Comparison of ENCODE assay signal across 1 cellular context in the genomic region with DNA sequence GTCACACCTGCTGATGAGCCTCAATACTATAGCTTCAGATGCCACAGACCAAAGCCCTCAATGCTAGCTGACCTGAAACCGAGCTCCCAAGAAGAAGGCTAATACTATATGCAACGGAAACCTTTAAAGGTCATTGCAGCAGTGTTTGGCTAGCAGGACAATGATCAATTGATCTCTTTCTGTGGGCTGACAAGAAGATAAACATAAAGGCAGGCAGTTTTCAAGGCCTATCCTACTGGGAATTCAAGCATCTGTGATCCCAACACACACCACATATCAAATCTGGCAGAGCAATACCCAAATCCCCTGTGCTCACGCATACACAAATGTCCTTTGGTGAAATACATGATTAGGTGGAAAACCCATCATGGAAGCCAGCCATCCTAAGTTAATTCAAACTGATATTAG.
TF ChIP-seq lines count a peak whose summit lies in the region.

No MANE protein-coding gene starts in this region.

TF ChIP-seq in HepG2, 621 proteins besides CTCF, POLR2A, EP300 and RAD21 (continued from another document and continues in another):
- TF ChIP-seq KAT7 (CRISPR knock-in tag; IDR thresholded peaks at IDR 0.05; ENCODE audit: borderline replicate concordance): no peak; the same call in 1 of the 2 replicates
- TF ChIP-seq ZNF460 (CRISPR knock-in tag; IDR thresholded peaks at IDR 0.05; ENCODE audit: borderline replicate concordance): no peak
- no peak for TF ChIP-seq MAFK (conservative IDR thresholded peaks at IDR 0.05 in 1 of 2, IDR thresholded peaks at IDR 0.05 in 1 of 2; ENCODE audit: low read length in 2 of 2)
- TF ChIP-seq RBAK (CRISPR knock-in tag; IDR thresholded peaks at IDR 0.05): no peak
- TF ChIP-seq, protein P1, sequence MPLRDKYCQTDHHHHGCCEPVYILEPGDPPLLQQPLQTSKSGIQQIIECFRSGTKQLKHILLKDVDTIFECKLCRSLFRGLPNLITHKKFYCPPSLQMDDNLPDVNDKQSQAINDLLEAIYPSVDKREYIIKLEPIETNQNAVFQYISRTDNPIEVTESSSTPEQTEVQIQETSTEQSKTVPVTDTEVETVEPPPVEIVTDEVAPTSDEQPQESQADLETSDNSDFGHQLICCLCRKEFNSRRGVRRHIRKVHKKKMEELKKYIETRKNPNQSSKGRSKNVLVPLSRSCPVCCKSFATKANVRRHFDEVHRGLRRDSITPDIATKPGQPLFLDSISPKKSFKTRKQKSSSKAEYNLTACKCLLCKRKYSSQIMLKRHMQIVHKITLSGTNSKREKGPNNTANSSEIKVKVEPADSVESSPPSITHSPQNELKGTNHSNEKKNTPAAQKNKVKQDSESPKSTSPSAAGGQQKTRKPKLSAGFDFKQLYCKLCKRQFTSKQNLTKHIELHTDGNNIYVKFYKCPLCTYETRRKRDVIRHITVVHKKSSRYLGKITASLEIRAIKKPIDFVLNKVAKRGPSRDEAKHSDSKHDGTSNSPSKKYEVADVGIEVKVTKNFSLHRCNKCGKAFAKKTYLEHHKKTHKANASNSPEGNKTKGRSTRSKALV (CRISPR knock-in tag; IDR thresholded peaks at IDR 0.05): no peak
- no peak for TF ChIP-seq NFYB (CRISPR knock-in tag; IDR thresholded peaks at IDR 0.05)
- TF ChIP-seq ZNF367 (CRISPR knock-in tag; IDR thresholded peaks at IDR 0.05; ENCODE audit: borderline replicate concordance): no peak
- TF ChIP-seq, protein P2, sequence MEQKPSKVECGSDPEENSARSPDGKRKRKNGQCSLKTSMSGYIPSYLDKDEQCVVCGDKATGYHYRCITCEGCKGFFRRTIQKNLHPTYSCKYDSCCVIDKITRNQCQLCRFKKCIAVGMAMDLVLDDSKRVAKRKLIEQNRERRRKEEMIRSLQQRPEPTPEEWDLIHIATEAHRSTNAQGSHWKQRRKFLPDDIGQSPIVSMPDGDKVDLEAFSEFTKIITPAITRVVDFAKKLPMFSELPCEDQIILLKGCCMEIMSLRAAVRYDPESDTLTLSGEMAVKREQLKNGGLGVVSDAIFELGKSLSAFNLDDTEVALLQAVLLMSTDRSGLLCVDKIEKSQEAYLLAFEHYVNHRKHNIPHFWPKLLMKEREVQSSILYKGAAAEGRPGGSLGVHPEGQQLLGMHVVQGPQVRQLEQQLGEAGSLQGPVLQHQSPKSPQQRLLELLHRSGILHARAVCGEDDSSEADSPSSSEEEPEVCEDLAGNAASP (CRISPR knock-in tag; IDR thresholded peaks at IDR 0.05; ENCODE audit: borderline replicate concordance): peak; percentile 59; the same call in 1 of the 2 replicates
- no peak for TF ChIP-seq ZNF274 (CRISPR knock-in tag; IDR thresholded peaks at IDR 0.05)
- no peak for TF ChIP-seq BHLHE40 (IDR thresholded peaks at IDR 0.05; ENCODE audit: low read length)
- TF ChIP-seq, protein P3, sequence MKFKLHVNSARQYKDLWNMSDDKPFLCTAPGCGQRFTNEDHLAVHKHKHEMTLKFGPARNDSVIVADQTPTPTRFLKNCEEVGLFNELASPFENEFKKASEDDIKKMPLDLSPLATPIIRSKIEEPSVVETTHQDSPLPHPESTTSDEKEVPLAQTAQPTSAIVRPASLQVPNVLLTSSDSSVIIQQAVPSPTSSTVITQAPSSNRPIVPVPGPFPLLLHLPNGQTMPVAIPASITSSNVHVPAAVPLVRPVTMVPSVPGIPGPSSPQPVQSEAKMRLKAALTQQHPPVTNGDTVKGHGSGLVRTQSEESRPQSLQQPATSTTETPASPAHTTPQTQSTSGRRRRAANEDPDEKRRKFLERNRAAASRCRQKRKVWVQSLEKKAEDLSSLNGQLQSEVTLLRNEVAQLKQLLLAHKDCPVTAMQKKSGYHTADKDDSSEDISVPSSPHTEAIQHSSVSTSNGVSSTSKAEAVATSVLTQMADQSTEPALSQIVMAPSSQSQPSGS (CRISPR knock-in tag; IDR thresholded peaks at IDR 0.05): no peak
- peak; percentile 71; the same call in 1 of the 2 replicates for TF ChIP-seq RXRB (CRISPR knock-in tag; IDR thresholded peaks at IDR 0.05; ENCODE audit: borderline replicate concordance)
- TF ChIP-seq KMT2B (CRISPR knock-in tag; IDR thresholded peaks at IDR 0.05): peak; percentile 48; the same call in 1 of the 2 replicates
- no peak for TF ChIP-seq ISX (CRISPR knock-in tag; conservative IDR thresholded peaks at IDR 0.05)
- TF ChIP-seq RNF2 (conservative IDR thresholded peaks at IDR 0.05; ENCODE audit: low read depth): no peak
- no peak for TF ChIP-seq MTA1 (CRISPR knock-in tag; IDR thresholded peaks at IDR 0.05; ENCODE audit: borderline replicate concordance)
- TF ChIP-seq PHF21A (CRISPR knock-in tag; IDR thresholded peaks at IDR 0.05): peak; percentile 70; the same call in 1 of the 2 replicates
- no peak for TF ChIP-seq ETV6 (CRISPR knock-in tag; conservative IDR thresholded peaks at IDR 0.05)
- no peak for TF ChIP-seq ZNF337 (CRISPR knock-in tag; IDR thresholded peaks at IDR 0.05; ENCODE audit: borderline replicate concordance, low read depth)
- TF ChIP-seq, protein P4, sequence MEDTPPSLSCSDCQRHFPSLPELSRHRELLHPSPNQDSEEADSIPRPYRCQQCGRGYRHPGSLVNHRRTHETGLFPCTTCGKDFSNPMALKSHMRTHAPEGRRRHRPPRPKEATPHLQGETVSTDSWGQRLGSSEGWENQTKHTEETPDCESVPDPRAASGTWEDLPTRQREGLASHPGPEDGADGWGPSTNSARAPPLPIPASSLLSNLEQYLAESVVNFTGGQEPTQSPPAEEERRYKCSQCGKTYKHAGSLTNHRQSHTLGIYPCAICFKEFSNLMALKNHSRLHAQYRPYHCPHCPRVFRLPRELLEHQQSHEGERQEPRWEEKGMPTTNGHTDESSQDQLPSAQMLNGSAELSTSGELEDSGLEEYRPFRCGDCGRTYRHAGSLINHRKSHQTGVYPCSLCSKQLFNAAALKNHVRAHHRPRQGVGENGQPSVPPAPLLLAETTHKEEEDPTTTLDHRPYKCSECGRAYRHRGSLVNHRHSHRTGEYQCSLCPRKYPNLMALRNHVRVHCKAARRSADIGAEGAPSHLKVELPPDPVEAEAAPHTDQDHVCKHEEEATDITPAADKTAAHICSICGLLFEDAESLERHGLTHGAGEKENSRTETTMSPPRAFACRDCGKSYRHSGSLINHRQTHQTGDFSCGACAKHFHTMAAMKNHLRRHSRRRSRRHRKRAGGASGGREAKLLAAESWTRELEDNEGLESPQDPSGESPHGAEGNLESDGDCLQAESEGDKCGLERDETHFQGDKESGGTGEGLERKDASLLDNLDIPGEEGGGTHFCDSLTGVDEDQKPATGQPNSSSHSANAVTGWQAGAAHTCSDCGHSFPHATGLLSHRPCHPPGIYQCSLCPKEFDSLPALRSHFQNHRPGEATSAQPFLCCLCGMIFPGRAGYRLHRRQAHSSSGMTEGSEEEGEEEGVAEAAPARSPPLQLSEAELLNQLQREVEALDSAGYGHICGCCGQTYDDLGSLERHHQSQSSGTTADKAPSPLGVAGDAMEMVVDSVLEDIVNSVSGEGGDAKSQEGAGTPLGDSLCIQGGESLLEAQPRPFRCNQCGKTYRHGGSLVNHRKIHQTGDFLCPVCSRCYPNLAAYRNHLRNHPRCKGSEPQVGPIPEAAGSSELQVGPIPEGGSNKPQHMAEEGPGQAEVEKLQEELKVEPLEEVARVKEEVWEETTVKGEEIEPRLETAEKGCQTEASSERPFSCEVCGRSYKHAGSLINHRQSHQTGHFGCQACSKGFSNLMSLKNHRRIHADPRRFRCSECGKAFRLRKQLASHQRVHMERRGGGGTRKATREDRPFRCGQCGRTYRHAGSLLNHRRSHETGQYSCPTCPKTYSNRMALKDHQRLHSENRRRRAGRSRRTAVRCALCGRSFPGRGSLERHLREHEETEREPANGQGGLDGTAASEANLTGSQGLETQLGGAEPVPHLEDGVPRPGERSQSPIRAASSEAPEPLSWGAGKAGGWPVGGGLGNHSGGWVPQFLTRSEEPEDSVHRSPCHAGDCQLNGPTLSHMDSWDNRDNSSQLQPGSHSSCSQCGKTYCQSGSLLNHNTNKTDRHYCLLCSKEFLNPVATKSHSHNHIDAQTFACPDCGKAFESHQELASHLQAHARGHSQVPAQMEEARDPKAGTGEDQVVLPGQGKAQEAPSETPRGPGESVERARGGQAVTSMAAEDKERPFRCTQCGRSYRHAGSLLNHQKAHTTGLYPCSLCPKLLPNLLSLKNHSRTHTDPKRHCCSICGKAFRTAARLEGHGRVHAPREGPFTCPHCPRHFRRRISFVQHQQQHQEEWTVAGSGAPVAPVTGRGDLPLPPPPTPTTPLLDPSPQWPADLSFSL (CRISPR knock-in tag; IDR thresholded peaks at IDR 0.05): no peak
- TF ChIP-seq, protein P5, sequence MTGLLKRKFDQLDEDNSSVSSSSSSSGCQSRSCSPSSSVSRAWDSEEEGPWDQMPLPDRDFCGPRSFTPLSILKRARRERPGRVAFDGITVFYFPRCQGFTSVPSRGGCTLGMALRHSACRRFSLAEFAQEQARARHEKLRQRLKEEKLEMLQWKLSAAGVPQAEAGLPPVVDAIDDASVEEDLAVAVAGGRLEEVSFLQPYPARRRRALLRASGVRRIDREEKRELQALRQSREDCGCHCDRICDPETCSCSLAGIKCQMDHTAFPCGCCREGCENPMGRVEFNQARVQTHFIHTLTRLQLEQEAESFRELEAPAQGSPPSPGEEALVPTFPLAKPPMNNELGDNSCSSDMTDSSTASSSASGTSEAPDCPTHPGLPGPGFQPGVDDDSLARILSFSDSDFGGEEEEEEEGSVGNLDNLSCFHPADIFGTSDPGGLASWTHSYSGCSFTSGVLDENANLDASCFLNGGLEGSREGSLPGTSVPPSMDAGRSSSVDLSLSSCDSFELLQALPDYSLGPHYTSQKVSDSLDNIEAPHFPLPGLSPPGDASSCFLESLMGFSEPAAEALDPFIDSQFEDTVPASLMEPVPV (CRISPR knock-in tag; IDR thresholded peaks at IDR 0.05): no peak
- TF ChIP-seq ELF1 (CRISPR knock-in tag; IDR thresholded peaks at IDR 0.05): no peak; the same call in 1 of the 2 replicates
- no peak for TF ChIP-seq RFX3 (CRISPR knock-in tag; IDR thresholded peaks at IDR 0.05)
- no peak for TF ChIP-seq HNRNPLL (IDR thresholded peaks at IDR 0.05; ENCODE audit: low read depth, low read length, poor library complexity, severe bottlenecking)
- TF ChIP-seq, protein P6, sequence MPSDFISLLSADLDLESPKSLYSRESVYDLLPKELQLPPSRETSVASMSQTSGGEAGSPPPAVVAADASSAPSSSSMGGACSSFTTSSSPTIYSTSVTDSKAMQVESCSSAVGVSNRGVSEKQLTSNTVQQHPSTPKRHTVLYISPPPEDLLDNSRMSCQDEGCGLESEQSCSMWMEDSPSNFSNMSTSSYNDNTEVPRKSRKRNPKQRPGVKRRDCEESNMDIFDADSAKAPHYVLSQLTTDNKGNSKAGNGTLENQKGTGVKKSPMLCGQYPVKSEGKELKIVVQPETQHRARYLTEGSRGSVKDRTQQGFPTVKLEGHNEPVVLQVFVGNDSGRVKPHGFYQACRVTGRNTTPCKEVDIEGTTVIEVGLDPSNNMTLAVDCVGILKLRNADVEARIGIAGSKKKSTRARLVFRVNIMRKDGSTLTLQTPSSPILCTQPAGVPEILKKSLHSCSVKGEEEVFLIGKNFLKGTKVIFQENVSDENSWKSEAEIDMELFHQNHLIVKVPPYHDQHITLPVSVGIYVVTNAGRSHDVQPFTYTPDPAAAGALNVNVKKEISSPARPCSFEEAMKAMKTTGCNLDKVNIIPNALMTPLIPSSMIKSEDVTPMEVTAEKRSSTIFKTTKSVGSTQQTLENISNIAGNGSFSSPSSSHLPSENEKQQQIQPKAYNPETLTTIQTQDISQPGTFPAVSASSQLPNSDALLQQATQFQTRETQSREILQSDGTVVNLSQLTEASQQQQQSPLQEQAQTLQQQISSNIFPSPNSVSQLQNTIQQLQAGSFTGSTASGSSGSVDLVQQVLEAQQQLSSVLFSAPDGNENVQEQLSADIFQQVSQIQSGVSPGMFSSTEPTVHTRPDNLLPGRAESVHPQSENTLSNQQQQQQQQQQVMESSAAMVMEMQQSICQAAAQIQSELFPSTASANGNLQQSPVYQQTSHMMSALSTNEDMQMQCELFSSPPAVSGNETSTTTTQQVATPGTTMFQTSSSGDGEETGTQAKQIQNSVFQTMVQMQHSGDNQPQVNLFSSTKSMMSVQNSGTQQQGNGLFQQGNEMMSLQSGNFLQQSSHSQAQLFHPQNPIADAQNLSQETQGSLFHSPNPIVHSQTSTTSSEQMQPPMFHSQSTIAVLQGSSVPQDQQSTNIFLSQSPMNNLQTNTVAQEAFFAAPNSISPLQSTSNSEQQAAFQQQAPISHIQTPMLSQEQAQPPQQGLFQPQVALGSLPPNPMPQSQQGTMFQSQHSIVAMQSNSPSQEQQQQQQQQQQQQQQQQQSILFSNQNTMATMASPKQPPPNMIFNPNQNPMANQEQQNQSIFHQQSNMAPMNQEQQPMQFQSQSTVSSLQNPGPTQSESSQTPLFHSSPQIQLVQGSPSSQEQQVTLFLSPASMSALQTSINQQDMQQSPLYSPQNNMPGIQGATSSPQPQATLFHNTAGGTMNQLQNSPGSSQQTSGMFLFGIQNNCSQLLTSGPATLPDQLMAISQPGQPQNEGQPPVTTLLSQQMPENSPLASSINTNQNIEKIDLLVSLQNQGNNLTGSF (CRISPR knock-in tag; IDR thresholded peaks at IDR 0.05): no peak
- TF ChIP-seq, protein P7, sequence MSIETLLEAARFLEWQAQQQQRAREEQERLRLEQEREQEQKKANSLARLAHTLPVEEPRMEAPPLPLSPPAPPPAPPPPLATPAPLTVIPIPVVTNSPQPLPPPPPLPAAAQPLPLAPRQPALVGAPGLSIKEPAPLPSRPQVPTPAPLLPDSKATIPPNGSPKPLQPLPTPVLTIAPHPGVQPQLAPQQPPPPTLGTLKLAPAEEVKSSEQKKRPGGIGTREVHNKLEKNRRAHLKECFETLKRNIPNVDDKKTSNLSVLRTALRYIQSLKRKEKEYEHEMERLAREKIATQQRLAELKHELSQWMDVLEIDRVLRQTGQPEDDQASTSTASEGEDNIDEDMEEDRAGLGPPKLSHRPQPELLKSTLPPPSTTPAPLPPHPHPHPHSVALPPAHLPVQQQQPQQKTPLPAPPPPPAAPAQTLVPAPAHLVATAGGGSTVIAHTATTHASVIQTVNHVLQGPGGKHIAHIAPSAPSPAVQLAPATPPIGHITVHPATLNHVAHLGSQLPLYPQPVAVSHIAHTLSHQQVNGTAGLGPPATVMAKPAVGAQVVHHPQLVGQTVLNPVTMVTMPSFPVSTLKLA (IDR thresholded peaks at IDR 0.05): no peak
- TF ChIP-seq ZNF777 (CRISPR knock-in tag; IDR thresholded peaks at IDR 0.05): no peak
- peak; percentile 36; the same call in 1 of the 2 replicates for TF ChIP-seq DMAP1 (CRISPR knock-in tag; IDR thresholded peaks at IDR 0.05)
- no peak for TF ChIP-seq SP140L (CRISPR knock-in tag; IDR thresholded peaks at IDR 0.05; ENCODE audit: borderline replicate concordance)
- TF ChIP-seq MAFF (IDR thresholded peaks at IDR 0.05; ENCODE audit: low read depth, low read length): no peak
- TF ChIP-seq ZNF333 (CRISPR knock-in tag; IDR thresholded peaks at IDR 0.05; ENCODE audit: borderline replicate concordance): no peak
- TF ChIP-seq ZNF234 (CRISPR knock-in tag; conservative IDR thresholded peaks at IDR 0.05): no peak
- no peak for TF ChIP-seq TEF (CRISPR knock-in tag; IDR thresholded peaks at IDR 0.05)
- no peak for TF ChIP-seq HNRNPK (IDR thresholded peaks at IDR 0.05; ENCODE audit: low read depth, low read length, poor library complexity, severe bottlenecking)
- no peak for TF ChIP-seq ZFP36L2 (CRISPR knock-in tag; IDR thresholded peaks at IDR 0.05)
- no peak for TF ChIP-seq ZNF674 (CRISPR knock-in tag; IDR thresholded peaks at IDR 0.05; ENCODE audit: low read depth)
- TF ChIP-seq SPEN (CRISPR knock-in tag; IDR thresholded peaks at IDR 0.05; ENCODE audit: low read depth): no peak; the same call in 1 of the 2 replicates
- no peak for TF ChIP-seq CHD2 (IDR thresholded peaks at IDR 0.05; ENCODE audit: low read depth, low read length)
- TF ChIP-seq ZNF775 (CRISPR knock-in tag; IDR thresholded peaks at IDR 0.05; ENCODE audit: borderline replicate concordance): no peak
- TF ChIP-seq NFE2L1 (CRISPR knock-in tag; IDR thresholded peaks at IDR 0.05; ENCODE audit: borderline replicate concordance): no peak
